8 cellular contexts compared by ENCODE assay signal in genomic region chr18:79949571-79950439, GRCh38. TPM values are rescaled to one million over a fixed set of nuclear protein-coding genes. Genes with fewer than 3 reads are reported as not detected.
A peak's percentile ranks its signal among the peaks of the same experiment; 100 is the strongest.
DNase-seq lines count a peak whose midpoint lies in the region; ATAC-seq, FAIRE-seq and TF ChIP-seq lines count a peak whose summit lies in the region.

No MANE protein-coding gene starts in this region.

- ATAC-seq in activated T-cell treated with anti-CD3 and anti-CD28 coated beads, Interleukin-2, amount 50 U/mL, for 4 hours, result no peak
- peak in 2 of 4 donors; percentile 15 to 20 for ATAC-seq in pancreas

- no peaks in the 10 kb centered on the region for H3K36me3 Mint-ChIP-seq in activated T-cell treated with anti-CD3 and anti-CD28 coated beads, Interleukin-2, amount 50 U/mL, for 4 hours (ENCODE audit: insufficient read depth)

- TF ChIP-seq CTCF in esophagus muscularis mucosa (IDR thresholded peaks at IDR 0.05), result no peak
- TF ChIP-seq CTCF in pancreas (IDR thresholded peaks at IDR 0.05), result no peak

- no peaks in the 10 kb centered on the region for H3K9me3 Mint-ChIP-seq in activated T-cell treated with anti-CD3 and anti-CD28 coated beads, Interleukin-2, amount 50 U/mL, for 4 hours

- no peaks in the 10 kb centered on the region for H3K27me3 Mint-ChIP-seq in activated T-cell treated with anti-CD3 and anti-CD28 coated beads, Interleukin-2, amount 50 U/mL, for 4 hours (ENCODE audit: low read depth)

- no peak for DNase-seq in activated T-cell treated with anti-CD3 and anti-CD28 coated beads, Interleukin-2, amount 50 U/mL, for 4 hours
- no peak for DNase-seq in activated T-cell treated with anti-CD3 and anti-CD28 coated beads, Interleukin-2, amount 50 U/mL, for 48 hours
- DNase-seq in SJSA1 (ENCODE audit: low read depth in 1 of 2, low spot score in 2 of 2) (no peak), esophagus muscularis mucosa (ENCODE audit: extremely low spot score) (no peak), pancreas (no peak), cerebellar cortex (ENCODE audit: low spot score) (no peak), NCI-H2227 (lab: John Stamatoyannopoulos, UW; ENCODE audit: unreplicated experiment) (no peak), NCI-H1436 treated with DMSO at 0.1 percent for 48 hours (lab: John Stamatoyannopoulos, UW) (no peak)

- TF ChIP-seq POLR2A in esophagus muscularis mucosa (IDR thresholded peaks at IDR 0.05; ENCODE audit: low read depth), result no peak

- intact Hi-C loops in esophagus muscularis mucosa (cut with DNase I) (loop anchor here (2.0 to 5.0 kb wide), 2 partner anchors 37 to 85 kb away; partner anchors contain the start of genes RBFA and TXNL4A), pancreas (cut with DNase I) (no loop called here)

- peaks cover 14% of the 10 kb centered on the region for H3K4me1 ChIP-seq in SJSA1 (replicated peaks)
- H3K4me1 ChIP-seq in esophagus muscularis mucosa, result peaks cover 50 to 72% (median 59%) of the 10 kb centered on the region in 4 donors
- H3K4me1 ChIP-seq in pancreas, result peaks cover 0 to 26% (median 4%) of the 10 kb centered on the region in 3 donors

- H3K27me3 ChIP-seq in SJSA1 (replicated peaks) (no peaks in the 10 kb centered on the region), esophagus muscularis mucosa (no peaks in the 10 kb centered on the region), pancreas (no peaks in the 10 kb centered on the region)

- TF ChIP-seq EP300 in esophagus muscularis mucosa (IDR thresholded peaks at IDR 0.05), result no peak

- H3K4me1 Mint-ChIP-seq in activated T-cell treated with anti-CD3 and anti-CD28 coated beads, Interleukin-2, amount 50 U/mL, for 4 hours (ENCODE audit: low read depth), result peaks cover 38% of the 10 kb centered on the region

- peaks cover 4% of the 10 kb centered on the region for H3K9me3 ChIP-seq in SJSA1 (replicated peaks)
- H3K9me3 ChIP-seq in esophagus muscularis mucosa, result no peaks in the 10 kb centered on the region
- no peaks in the 10 kb centered on the region for H3K9me3 ChIP-seq in pancreas

- H3K27ac ChIP-seq in SJSA1 (no peak overlapping the region), esophagus muscularis mucosa (replicated peaks in 1 of 4) (peak overlapping the region; percentile 84 to 90 (median 89)), pancreas (peak overlapping the region in 1 of 4 donors; percentile 63)

- H3K36me3 ChIP-seq in SJSA1 (peaks cover 22% of the 10 kb centered on the region), esophagus muscularis mucosa (peaks cover 0 to 15% (median 5%) of the 10 kb centered on the region in 4 donors), pancreas (no peaks in the 10 kb centered on the region)

- H3K4me3 Mint-ChIP-seq in activated T-cell treated with anti-CD3 and anti-CD28 coated beads, Interleukin-2, amount 50 U/mL, for 4 hours, result peak overlapping the region; percentile 81

- 47% methylated on average over 14 of the region's 14 CpGs for WGBS in esophagus muscularis mucosa
- WGBS in pancreas, 2 donors, result 56 to 66% methylated on average over 14 of the region's 14 CpGs

- peak overlapping the region; percentile 74 for H3K4me3 ChIP-seq in SJSA1
- H3K4me3 ChIP-seq in esophagus muscularis mucosa, result peak overlapping the region; percentile 78 to 99 (median 98)
- H3K4me3 ChIP-seq in pancreas, result peak overlapping the region; percentile 76 to 93 (median 80)

- FAIRE-seq in pancreas (lab: Jason Lieb, UNC), result no peak

RNA-seq across cellular contexts. Expression of gene SLC66A2, which starts 1.6 kb away (rescaled TPM):
- 10 to 100 TPM; 33.7 to 38.7 (median 34.8) TPM for total RNA-seq in activated T-cell treated with anti-CD3 and anti-CD28 coated beads, Interleukin-2, amount 50 U/mL, for 4 hours
- total RNA-seq in SJSA1 (2014; rRNA removed; shearing (Covaris generic)), result 37.7 and 41.2 TPM in 2 replicates
- total RNA-seq in esophagus muscularis mucosa (10 to 100 TPM; 27.0 to 46.4 (median 41.5) TPM), pancreas (10 to 100 TPM; 19.6 to 24.3 (median 21.7) TPM)
- 10 to 100 TPM; 34.1 to 36.1 TPM for polyA plus RNA-seq in pancreas

RNA-seq across cellular contexts. Expression of gene HSBP1L1, which starts 14.6 kb away (rescaled TPM):
- total RNA-seq in activated T-cell treated with anti-CD3 and anti-CD28 coated beads, Interleukin-2, amount 50 U/mL, for 4 hours, result 1 to 10 TPM; 1.5 to 4.8 (median 2.2) TPM
- 18.1 and 45.0 TPM in 2 replicates for total RNA-seq in SJSA1 (2014; rRNA removed; shearing (Covaris generic))
- 1 to 10 TPM; 4.6 to 7.2 (median 6.6) TPM for total RNA-seq in esophagus muscularis mucosa
- total RNA-seq in pancreas, result 10 to 100 TPM in 5 of 6 donors, 1 to 10 TPM in 1; 9.2 to 14.6 (median 12.7) TPM
- polyA plus RNA-seq in pancreas, result 10 to 100 TPM; 42.9 to 43.6 TPM

RNA-seq across cellular contexts. Expression of gene TXNL4A, which starts 38.6 kb away (rescaled TPM):
- total RNA-seq in activated T-cell treated with anti-CD3 and anti-CD28 coated beads, Interleukin-2, amount 50 U/mL, for 4 hours, result 100 to 1,000 TPM; 211 to 261 (median 247) TPM
- total RNA-seq in SJSA1 (2014; rRNA removed; shearing (Covaris generic)), result 97.6 and 190 TPM in 2 replicates
- total RNA-seq in esophagus muscularis mucosa (10 to 100 TPM; 21.6 to 44.9 (median 38.9) TPM), pancreas (10 to 100 TPM; 40.5 to 60.8 (median 46.0) TPM)
- 10 to 100 TPM; 50.9 to 64.6 TPM for polyA plus RNA-seq in pancreas
